9 cellular contexts compared by ENCODE assay signal in the genomic region with DNA sequence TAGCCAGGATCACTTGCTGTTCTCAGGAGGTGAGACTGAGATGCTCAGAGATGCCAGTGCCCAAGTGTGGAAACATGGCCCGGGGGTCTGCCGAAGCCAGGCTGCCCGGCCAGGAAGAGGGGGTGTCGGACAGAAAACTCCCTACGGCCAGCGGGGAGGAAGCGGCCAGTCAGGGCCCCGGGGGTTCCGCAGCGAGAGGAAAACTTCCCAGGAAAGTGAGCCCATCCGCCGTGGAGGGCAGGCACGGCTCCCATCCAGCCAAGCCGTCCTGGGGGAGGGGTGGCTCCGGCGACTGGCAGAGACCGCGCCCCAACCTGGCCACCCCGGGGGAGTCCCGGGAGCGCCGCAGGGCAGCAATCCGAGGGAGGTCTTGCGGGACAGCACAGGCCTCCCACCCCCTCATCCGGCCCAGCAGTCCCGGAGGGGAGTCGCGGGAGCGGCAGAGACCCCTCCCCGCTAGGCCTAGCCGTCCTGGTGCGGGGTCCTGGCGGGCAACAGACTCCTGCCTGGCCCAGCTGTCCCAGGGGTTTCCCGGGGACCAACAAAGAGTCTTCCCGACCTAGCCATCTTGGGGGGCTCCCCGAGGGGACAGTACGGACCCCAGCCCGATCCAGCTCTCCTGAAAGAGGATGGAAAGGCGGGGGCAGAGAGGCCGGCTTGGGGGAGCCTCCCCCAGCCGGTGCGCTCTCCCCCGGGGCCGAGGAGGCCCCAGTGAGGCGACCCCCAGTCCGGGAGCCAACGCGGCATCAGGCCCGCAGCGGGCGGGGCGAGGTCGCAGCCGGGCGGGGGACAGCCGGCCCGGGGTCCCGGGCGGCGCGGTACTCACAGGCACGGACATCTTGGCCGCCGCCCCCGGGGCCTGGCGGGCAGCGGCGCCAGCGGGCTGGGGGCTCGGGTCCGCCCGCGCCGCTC. TPM values are rescaled to one million over a fixed set of nuclear protein-coding genes. Genes with fewer than 3 reads are reported as not detected.
DNase-seq lines count a peak whose midpoint lies in the region; TF ChIP-seq lines count a peak whose summit lies in the region.
"Had no signal": no experiment of that assay in that cellular context is flagged by ENCODE, and none has a peak within 500 bp of the region (broad histone marks: within the 10 kb centered on the region; RNA-seq: fewer than 3 reads in every experiment).

No MANE protein-coding gene starts in this region.

- H3K4me3 ChIP-seq in GM12865 (ENCODE audit: low read depth, low read length) (peak overlapping the region; percentile 91), foreskin fibroblast (ENCODE audit: low read depth in 1 of 2, low read length in 2 of 2) (peak overlapping the region; percentile 85 to 96)

- POLR2A ChIA-PET in RWPE1 (lab: Yijun Ruan, JAX; ENCODE audit: low non-redundant PET), result interaction anchor here (0.6 to 1.4 kb wide), 2 partner anchors 15 to 40 kb away, joined by 3 to 4 read pairs; no protein-coding TSS in a partner anchor

- peak overlapping the region; percentile 91 for H3K27ac ChIP-seq in RWPE1

- CTCF ChIA-PET in RWPE1 (lab: Yijun Ruan, JAX), result interaction anchor here (0.5 kb wide), 1 partner anchor 52 kb away, joined by 3 read pairs; no protein-coding TSS in a partner anchor

- no peak for TF ChIP-seq CTCF in GM12865 (IDR thresholded peaks at IDR 0.05; ENCODE audit: insufficient read depth, low read depth, low read length, missing control alignments)
- no peak for TF ChIP-seq CTCF in RWPE1 (conservative IDR thresholded peaks at IDR 0.05; ENCODE audit: low read depth)
- TF ChIP-seq CTCF in foreskin fibroblast (IDR thresholded peaks at IDR 0.05; ENCODE audit: low read depth, low read length), result no peak
- no peak for TF ChIP-seq CTCF in progenitor cell of endocrine pancreas (IDR thresholded peaks at IDR 0.05; ENCODE audit: unreplicated experiment)

- no peaks in the 10 kb centered on the region for H3K36me3 Mint-ChIP-seq in progenitor cell of endocrine pancreas (ENCODE audit: insufficient read depth)

- peak overlapping the region; percentile 81 for H3K4me3 Mint-ChIP-seq in progenitor cell of endocrine pancreas (ENCODE audit: low read depth)

- DNase-seq in GM12865 (ENCODE audit: low read depth), result no peak
- DNase-seq in HCEC 1CT, result peak; percentile 22
- no peak for DNase-seq in RWPE1 (ENCODE audit: low spot score)
- DNase-seq in foreskin fibroblast, result peak in 1 of 2 donors; percentile 69
- DNase-seq in progenitor cell of endocrine pancreas (ENCODE audit: low spot score, unreplicated experiment), result no peak
- no peak for DNase-seq in DMS114 treated with DMSO at 0.1 percent for 48 hours (lab: John Stamatoyannopoulos, UW; ENCODE audit: unreplicated experiment)
- DNase-seq in DMS79 treated with DMSO at 0.1 percent for 48 hours (lab: John Stamatoyannopoulos, UW), result no peak
- no peak for DNase-seq in NCI-H1694 (lab: John Stamatoyannopoulos, UW)

- peak overlapping the region; percentile 88 for H3K27ac Mint-ChIP-seq in progenitor cell of endocrine pancreas

- H3K27me3 Mint-ChIP-seq in progenitor cell of endocrine pancreas, result no peaks in the 10 kb centered on the region

- H3K4me1 Mint-ChIP-seq in progenitor cell of endocrine pancreas (ENCODE audit: low read depth), result peaks cover 24% of the 10 kb centered on the region

- H3K9me3 Mint-ChIP-seq in progenitor cell of endocrine pancreas (ENCODE audit: low read depth), result no peaks in the 10 kb centered on the region

RNA-seq across cellular contexts. Expression of gene BCAR1, which starts 13.8 kb away (rescaled TPM):
- total RNA-seq in progenitor cell of endocrine pancreas, result 74.8 and 75.1 TPM in 2 replicates
- total RNA-seq: T-helper 2 cell treated with Interferon-gamma antibody and Interleukin-4, amounts not matched to agents 100 ng/mL and 5 ng/mL, for 36 hours had no signal

RNA-seq across cellular contexts. Expression of gene CTRB1, which starts 46.5 kb away (rescaled TPM):
- total RNA-seq in progenitor cell of endocrine pancreas, result not detected in 2 replicates
- total RNA-seq: T-helper 2 cell treated with Interferon-gamma antibody and Interleukin-4, amounts not matched to agents 100 ng/mL and 5 ng/mL, for 36 hours had no signal

RNA-seq across cellular contexts. Expression of gene CTRB2, which starts 58.3 kb away (rescaled TPM):
- 1.1 TPM in 1 of 2 replicates, not detected in the other for total RNA-seq in progenitor cell of endocrine pancreas
- total RNA-seq: T-helper 2 cell treated with Interferon-gamma antibody and Interleukin-4, amounts not matched to agents 100 ng/mL and 5 ng/mL, for 36 hours had no signal
